13 cellular contexts compared by ENCODE assay signal in the genomic region with DNA sequence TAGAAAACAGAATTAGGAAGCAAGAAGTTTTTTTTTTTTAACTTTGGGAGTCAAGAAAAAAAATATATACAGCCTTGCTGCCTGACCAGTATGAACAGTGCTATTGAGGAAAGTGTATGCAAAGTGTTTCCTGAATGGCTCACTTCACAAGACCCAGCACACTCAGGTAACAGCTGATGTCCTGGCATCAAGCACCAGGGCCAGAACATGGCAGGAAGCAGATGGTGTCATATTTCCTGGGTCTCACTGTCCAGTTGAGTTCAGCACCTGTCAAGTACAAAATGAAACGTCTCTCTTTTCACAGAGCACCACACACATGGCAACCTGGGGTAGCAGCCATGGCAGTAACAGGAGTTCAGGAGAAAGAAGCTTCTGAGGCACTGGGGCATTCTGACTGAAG.
DNase-seq lines count a peak whose midpoint lies in the region; ATAC-seq and TF ChIP-seq lines count a peak whose summit lies in the region.
"Had no signal": no experiment of that assay in that cellular context is flagged by ENCODE, and none has a peak within 500 bp of the region (broad histone marks: within the 10 kb centered on the region; RNA-seq: fewer than 3 reads in every experiment).

No MANE protein-coding gene starts in this region.

- no peaks in the 10 kb centered on the region for H3K36me3 ChIP-seq in mammary epithelial cell (ENCODE audit: insufficient read depth, low read length)
- H3K36me3 ChIP-seq: prostate gland had no signal

- DNase-seq in MCF 10A (ENCODE audit: unreplicated experiment) (peak; percentile 24), mammary epithelial cell (no peak), NCI-H774 (lab: John Stamatoyannopoulos, UW) (peak; percentile 57), SIG-M5 (lab: John Stamatoyannopoulos, UW) (no peak), anterior cingulate cortex (lab: John Stamatoyannopoulos, UW) (no peak), islet precursor cell (no peak)
- DNase-seq in activated naive CD8-positive, alpha-beta T cell treated with anti-CD3 and anti-CD28 coated beads for 36 hours = no peak
- DNase-seq: activated naive CD8-positive, alpha-beta T cell treated with anti-CD3 and anti-CD28 coated beads, Interleukin-2, amount 10 ng/mL, durations not matched to agents 7 days and 5 days; EL; IMR-90; NCI-H2171 treated with DMSO at 0.1 percent for 48 hours had no signal

- POLR2A ChIA-PET in MCF 10A (lab: Yijun Ruan, JAX) = no interaction called here

- intact Hi-C loops in MCF 10A (cut with micrococcal nuclease) (no loop called here), mammary epithelial cell (cut with micrococcal nuclease) (no loop called here)

- no peak overlapping the region for H3K4me2 ChIP-seq in mammary epithelial cell (ENCODE audit: insufficient read depth, low read depth, low read length)

- dilution Hi-C loops in mammary epithelial cell (cut with HindIII; ENCODE audit: low sequenced_read_pairs) = no loop called here

- 22% methylated on average over 1 of the region's 1 CpG for WGBS in mammary epithelial cell (ENCODE audit: low coverage, missing lambda C conversion rate)

- in situ Hi-C loops in mammary epithelial cell (cut with MboI; ENCODE audit: low sequenced_read_pairs in 2 of 2) = no loop called here

- no peaks in the 10 kb centered on the region for H3K9me3 ChIP-seq in mammary epithelial cell (replicated peaks; ENCODE audit: insufficient read depth, low read length)
- H3K9me3 ChIP-seq: prostate gland had no signal

- H3K27me3 Mint-ChIP-seq in MCF 10A (ENCODE audit: insufficient read depth, unreplicated experiment) = no peaks in the 10 kb centered on the region
- H3K27me3 Mint-ChIP-seq in activated naive CD8-positive, alpha-beta T cell treated with anti-CD3 and anti-CD28 coated beads for 36 hours = no peaks in the 10 kb centered on the region
- H3K27me3 Mint-ChIP-seq: activated naive CD8-positive, alpha-beta T cell treated with anti-CD3 and anti-CD28 coated beads, Interleukin-2, amount 10 ng/mL, durations not matched to agents 7 days and 5 days had no signal

- H3K4me1 Mint-ChIP-seq in MCF 10A (ENCODE audit: insufficient read depth, unreplicated experiment) = peaks cover 4% of the 10 kb centered on the region
- no peaks in the 10 kb centered on the region for H3K4me1 Mint-ChIP-seq in activated naive CD8-positive, alpha-beta T cell treated with anti-CD3 and anti-CD28 coated beads for 36 hours
- H3K4me1 Mint-ChIP-seq: activated naive CD8-positive, alpha-beta T cell treated with anti-CD3 and anti-CD28 coated beads, Interleukin-2, amount 10 ng/mL, durations not matched to agents 7 days and 5 days had no signal

- no peaks in the 10 kb centered on the region for H3K79me2 ChIP-seq in mammary epithelial cell (ENCODE audit: insufficient read depth, low read length)

- H3K36me3 Mint-ChIP-seq in MCF 10A (ENCODE audit: insufficient read depth, unreplicated experiment) = no peaks in the 10 kb centered on the region
- no peaks in the 10 kb centered on the region for H3K36me3 Mint-ChIP-seq in activated naive CD8-positive, alpha-beta T cell treated with anti-CD3 and anti-CD28 coated beads for 36 hours

- no peak overlapping the region for H3K4me3 ChIP-seq in mammary epithelial cell (replicated peaks in 1 of 3; ENCODE audit: insufficient read depth in 1 of 3, low read depth in 2 of 3, low read length in 3 of 3)
- H3K4me3 ChIP-seq: prostate gland had no signal

- no peak overlapping the region for H3K9ac ChIP-seq in mammary epithelial cell (ENCODE audit: insufficient read depth, low read length)

- H3K4me1 ChIP-seq in mammary epithelial cell (ENCODE audit: insufficient read depth, low read length) = no peaks in the 10 kb centered on the region
- H3K4me1 ChIP-seq: prostate gland had no signal

- no peak overlapping the region for H2AFZ ChIP-seq in mammary epithelial cell (ENCODE audit: low read depth, low read length)

- no peaks in the 10 kb centered on the region for H3K27me3 ChIP-seq in mammary epithelial cell (ENCODE audit: insufficient read depth, low read length)

- no peak overlapping the region for H3K27ac Mint-ChIP-seq in MCF 10A (ENCODE audit: low read depth, unreplicated experiment)
- H3K27ac Mint-ChIP-seq in activated naive CD8-positive, alpha-beta T cell treated with anti-CD3 and anti-CD28 coated beads for 36 hours = no peak overlapping the region
- H3K27ac Mint-ChIP-seq: activated naive CD8-positive, alpha-beta T cell treated with anti-CD3 and anti-CD28 coated beads, Interleukin-2, amount 10 ng/mL, durations not matched to agents 7 days and 5 days had no signal

- H4K20me1 ChIP-seq in mammary epithelial cell (ENCODE audit: insufficient read depth, low read length) = no peaks in the 10 kb centered on the region

- CTCF ChIA-PET in MCF 10A (lab: Yijun Ruan, JAX) (interaction anchor here (0.6 to 1.4 kb wide), 2 partner anchors 8 to 11 kb away, joined by 3 to 6 read pairs; no protein-coding TSS in a partner anchor), mammary epithelial cell (lab: Charles Lee; ENCODE audit: low non-redundant PET) (no interaction called here)

- no peaks in the 10 kb centered on the region for H3K9me3 Mint-ChIP-seq in MCF 10A (ENCODE audit: unreplicated experiment)
- H3K9me3 Mint-ChIP-seq in activated naive CD8-positive, alpha-beta T cell treated with anti-CD3 and anti-CD28 coated beads for 36 hours = peaks cover 1% of the 10 kb centered on the region

- no peak for TF ChIP-seq CTCF in MCF 10A (IDR thresholded peaks at IDR 0.05; ENCODE audit: unreplicated experiment)
- TF ChIP-seq CTCF in mammary epithelial cell (conservative IDR thresholded peaks at IDR 0.05 in 1 of 2, IDR thresholded peaks at IDR 0.05 in 1 of 2; ENCODE audit: extremely low read depth in 1 of 2, insufficient read depth in 1 of 2, low read depth in 1 of 2, low read length in 2 of 2) = no peak

- no peak overlapping the region for H3K4me3 Mint-ChIP-seq in MCF 10A (ENCODE audit: unreplicated experiment)
- no peak overlapping the region for H3K4me3 Mint-ChIP-seq in activated naive CD8-positive, alpha-beta T cell treated with anti-CD3 and anti-CD28 coated beads for 36 hours
- H3K4me3 Mint-ChIP-seq: activated naive CD8-positive, alpha-beta T cell treated with anti-CD3 and anti-CD28 coated beads, Interleukin-2, amount 10 ng/mL, durations not matched to agents 7 days and 5 days had no signal

- H3K27ac ChIP-seq in mammary epithelial cell (ENCODE audit: insufficient read depth, low read depth, low read length) = no peak overlapping the region
- H3K27ac ChIP-seq: prostate gland had no signal

- BruUV-seq in MCF 10A (replicated peaks; lab: Mats Ljungman, UMichigan) = no TSS peak
- BruUV-seq in mammary epithelial cell (replicated peaks; lab: Mats Ljungman, UMichigan) = no TSS peak

- ATAC-seq in HG03354 (IDR thresholded peaks at IDR 0.05; ENCODE audit: poor library complexity, severe bottlenecking, unreplicated experiment) = peak; percentile 58

Comparison
In these comparisons a context has a peak if more than half of its experiments do, and no peak if none do; other contexts are left out.
1. DNase-seq: peak in MCF 10A (single experiment) and NCI-H774 (single experiment); none in mammary epithelial cell (single experiment), SIG-M5 (single experiment), activated naive CD8-positive, alpha-beta T cell treated with anti-CD3 and anti-CD28 coated beads for 36 hours (single experiment), anterior cingulate cortex (0 of 58) and islet precursor cell (single experiment).